Comparison of ENCODE assay signal across 14 cellular contexts in genomic region chr11:72962084-72962483, GRCh38.
A peak's percentile ranks its signal among the peaks of the same experiment; 100 is the strongest.
DNase-seq lines count a peak whose midpoint lies in the region; TF ChIP-seq lines count a peak whose summit lies in the region.
"Had no signal": no experiment of that assay in that cellular context is flagged by ENCODE, and none has a peak within 500 bp of the region (broad histone marks: within the 10 kb centered on the region; RNA-seq: fewer than 3 reads in every experiment).

No MANE protein-coding gene starts in this region.

- TF ChIP-seq CTCF in NB4 (IDR thresholded peaks at IDR 0.05; ENCODE audit: low read depth, low read length) (no peak), astrocyte of the spinal cord (IDR thresholded peaks at IDR 0.05; ENCODE audit: low read depth, low read length) (no peak), liver (IDR thresholded peaks at IDR 0.05; ENCODE audit: low read depth, low read length, missing input control) (no peak)

- H3K9ac ChIP-seq in liver (ENCODE audit: low read depth in 1 of 2, low read length in 2 of 2): no peak overlapping the region

- DNase-seq in EH (ENCODE audit: low read depth) (peak; percentile 56), NB4 (ENCODE audit: low read depth) (peak; percentile 71), astrocyte of the spinal cord (ENCODE audit: low read depth, low spot score) (peak; percentile 37), cardiac septum (ENCODE audit: low spot score) (no peak), NCI-H146 (lab: John Stamatoyannopoulos, UW) (no peak)
- no peak for DNase-seq in stimulated activated CD4-positive, alpha-beta T cell treated with anti-CD3 and anti-CD28 coated beads, Interleukin-4, amount 100 ng/mL, for 4 hours
- DNase-seq: hypothalamus, left colon, NCI-H2171 treated with DMSO at 0.1 percent for 48 hours, substantia nigra had no signal

- no peak overlapping the region for H3K27ac ChIP-seq in liver (ENCODE audit: low read depth in 1 of 2, low read length in 2 of 2)
- H3K27ac ChIP-seq: C4-2B, epithelial cell of prostate, SJSA1 had no signal

- WGBS in liver: 86% methylated on average over 4 of the region's 4 CpGs

- H3K27me3 ChIP-seq in liver (ENCODE audit: control insufficient read depth in 4 of 4, insufficient read depth in 4 of 4, low read length in 3 of 4): no peaks in the 10 kb centered on the region
- H3K27me3 ChIP-seq: SJSA1 had no signal

- no peak overlapping the region for H3K4me3 ChIP-seq in NB4 (ENCODE audit: low read depth, low read length)
- no peak overlapping the region for H3K4me3 ChIP-seq in astrocyte of the spinal cord (ENCODE audit: low read depth, low read length)
- no peak overlapping the region for H3K4me3 ChIP-seq in liver (ENCODE audit: low read depth in 1 of 3, low read length in 3 of 3)
- H3K4me3 ChIP-seq: SJSA1 had no signal

- intact Hi-C loops in cardiac septum (cut with DNase I): no loop called here

- no peaks in the 10 kb centered on the region for H3K9me3 ChIP-seq in liver (ENCODE audit: control insufficient read depth in 4 of 4, low read length in 3 of 4)
- H3K9me3 ChIP-seq: SJSA1 had no signal

- in situ Hi-C loops in astrocyte of the spinal cord (cut with HindIII; ENCODE audit: low sequenced_read_pairs): no loop called here

- TF ChIP-seq POLR2A in NB4 (IDR thresholded peaks at IDR 0.05; ENCODE audit: extremely low read depth, insufficient read length): no peak

- peaks cover 0 to 7% (median 0%) of the 10 kb centered on the region in 4 donors for H3K36me3 ChIP-seq in liver (ENCODE audit: control insufficient read depth in 4 of 4, insufficient read depth in 3 of 4, low read depth in 1 of 4, low read length in 3 of 4)
- H3K36me3 ChIP-seq: SJSA1 had no signal

- H3K4me1 ChIP-seq in liver (ENCODE audit: control insufficient read depth in 4 of 4, insufficient read depth in 4 of 4, low read length in 3 of 4): peaks cover 0 to 1% (median 0%) of the 10 kb centered on the region in 4 donors

- no peak for TF ChIP-seq RAD21 in liver (IDR thresholded peaks at IDR 0.05)

TF ChIP-seq in liver, 16 proteins besides CTCF, POLR2A, EP300 and RAD21:
- TF ChIP-seq FOXA2 (IDR thresholded peaks at IDR 0.05) (no peak), ATF3 (IDR thresholded peaks at IDR 0.05) (peak; percentile 55), GABPA (IDR thresholded peaks at IDR 0.05 in 1 of 2, conservative IDR thresholded peaks at IDR 0.05 in 1 of 2) (no peak), FOXA1 (IDR thresholded peaks at IDR 0.05) (no peak), YY1 (IDR thresholded peaks at IDR 0.05) (no peak)

Comparison
In these comparisons a context has a peak if more than half of its experiments do, and no peak if none do; other contexts are left out.
1. DNase-seq: peak in EH (single experiment), NB4 (single experiment) and astrocyte of the spinal cord (single experiment); none in stimulated activated CD4-positive, alpha-beta T cell treated with anti-CD3 and anti-CD28 coated beads, Interleukin-4, amount 100 ng/mL, for 4 hours (0 of 2), cardiac septum (single experiment) and NCI-H146 (single experiment).